9 cellular contexts compared by ENCODE assay signal in genomic region chrX:49712577-49712976, GRCh38. TPM values are rescaled to one million over a fixed set of nuclear protein-coding genes. Genes with fewer than 3 reads are reported as not detected.
"Had no signal": no experiment of that assay in that cellular context is flagged by ENCODE, and none has a peak within 500 bp of the region (broad histone marks: within the 10 kb centered on the region; RNA-seq: fewer than 3 reads in every experiment).

No MANE protein-coding gene starts in this region.

- H3K4me3 ChIP-seq: GM23248, K562 had no signal

- H2AFZ ChIP-seq: GM23248 had no signal

- FAIRE-seq: H54, HTR-8/SVneo, K562 had no signal

- H3K9ac ChIP-seq: GM23248 had no signal

- ATAC-seq: K562 had no signal

- H3K27ac ChIP-seq: GM23248 had no signal

- DNase-seq: GM23248, GOT3, H9, HCEC 1CT, IMR-90 had no signal

RNA-seq across cellular contexts. Expression of gene PAGE1, which starts 16.8 kb away (rescaled TPM):
- total RNA-seq: GM23248, H9, HT-29, IMR-90 had no signal
- polyA plus RNA-seq: GM23248, IMR-90 had no signal
